8 cellular contexts compared by ENCODE assay signal in the genomic region with DNA sequence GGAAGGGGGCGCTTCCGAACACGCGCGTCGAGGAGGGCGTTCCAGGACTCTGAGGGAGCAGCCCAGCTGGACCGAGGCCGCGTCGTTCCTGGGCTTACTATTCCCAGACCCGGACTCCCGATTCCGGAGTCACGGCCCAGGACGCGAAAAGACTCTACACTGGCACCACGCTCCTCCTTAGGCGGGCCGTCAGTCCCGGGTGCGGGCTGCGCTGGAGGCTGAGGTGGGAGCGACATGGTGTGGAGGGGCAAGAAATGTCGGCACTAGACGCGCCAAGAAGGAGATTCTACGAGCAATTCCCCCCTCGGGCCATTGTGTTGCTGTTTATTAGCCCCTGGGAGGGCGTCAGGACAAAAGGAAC. TPM values are rescaled to one million over a fixed set of nuclear protein-coding genes. Genes with fewer than 3 reads are reported as not detected.
DNase-seq lines count a peak whose midpoint lies in the region; ATAC-seq lines count a peak whose summit lies in the region.

No MANE protein-coding gene starts in this region.

- no peaks in the 10 kb centered on the region for H3K9me3 ChIP-seq in skeletal muscle satellite cell (replicated peaks; ENCODE audit: low read length)

- DNase-seq in activated gamma-delta T cell (lab: John Stamatoyannopoulos, UW) (peak; percentile 29), activated gamma-delta T cell treated with Interleukin-2 at 50 U/mL for 16 hours (no peak), left ventricle myocardium superior (peak; percentile 29), germinal center (ENCODE audit: low spot score) (no peak), dedifferentiated amniotic fluid mesenchymal stem cell (ENCODE audit: extremely low spot score) (no peak)

- no peak overlapping the region for H3K27ac Mint-ChIP-seq in activated T-helper 17 cell treated with anti-CD3 and anti-CD28 coated beads, Interleukin-2, amount 50 U/mL, for 72 hours

- H3K27me3 ChIP-seq in skeletal muscle satellite cell (ENCODE audit: control insufficient read depth, insufficient read depth, low read length) = peaks cover 2% of the 10 kb centered on the region

- H3K9me3 Mint-ChIP-seq in activated T-helper 17 cell treated with anti-CD3 and anti-CD28 coated beads, Interleukin-2, amount 50 U/mL, for 72 hours = no peaks in the 10 kb centered on the region

- H3K27me3 Mint-ChIP-seq in activated T-helper 17 cell treated with anti-CD3 and anti-CD28 coated beads, Interleukin-2, amount 50 U/mL, for 72 hours = peaks cover 3% of the 10 kb centered on the region

- peak overlapping the region; percentile 69 for H3K9ac ChIP-seq in skeletal muscle satellite cell (ENCODE audit: low read depth, low read length)

- peaks cover 4% of the 10 kb centered on the region for H3K4me1 ChIP-seq in skeletal muscle satellite cell (ENCODE audit: control insufficient read depth, insufficient read depth, low read length)

- H3K36me3 ChIP-seq in skeletal muscle satellite cell (ENCODE audit: insufficient read depth, low read length) = no peaks in the 10 kb centered on the region

- intact Hi-C loops in left ventricle myocardium superior (cut with micrococcal nuclease) = no loop called here

- peaks cover 5% of the 10 kb centered on the region for H3K4me1 Mint-ChIP-seq in activated T-helper 17 cell treated with anti-CD3 and anti-CD28 coated beads, Interleukin-2, amount 50 U/mL, for 72 hours

- peak overlapping the region; percentile 78 for H3K4me3 Mint-ChIP-seq in activated T-helper 17 cell treated with anti-CD3 and anti-CD28 coated beads, Interleukin-2, amount 50 U/mL, for 72 hours

- peak overlapping the region; percentile 84 for H3K4me3 ChIP-seq in skeletal muscle satellite cell (ENCODE audit: low read length)

- peak overlapping the region; percentile 100 for H3K4me2 ChIP-seq in skeletal muscle satellite cell (ENCODE audit: low read length)

- ATAC-seq in HG03095 (IDR thresholded peaks at IDR 0.05; ENCODE audit: unreplicated experiment) (peak; percentile 19), left ventricle myocardium superior (peak; percentile 46)
- peak; percentile 23 for ATAC-seq in activated T-helper 17 cell treated with anti-CD3 and anti-CD28 coated beads, Interleukin-2, amount 50 U/mL, for 72 hours (replicated peaks)

- H3K36me3 Mint-ChIP-seq in activated T-helper 17 cell treated with anti-CD3 and anti-CD28 coated beads, Interleukin-2, amount 50 U/mL, for 72 hours (ENCODE audit: low read depth) = no peaks in the 10 kb centered on the region

RNA-seq across cellular contexts. Expression of a gene that starts 0.6 kb away (rescaled TPM):
- under 1 TPM; 0.24 to 0.56 TPM for total RNA-seq in activated T-helper 17 cell treated with anti-CD3 and anti-CD28 coated beads, Interleukin-2, amount 50 U/mL, for 72 hours
- 2.1 TPM for total RNA-seq in left ventricle myocardium superior
- total RNA-seq in skeletal muscle satellite cell (2012; rRNA removed) = 0.51 and 0.66 TPM in 2 replicates

RNA-seq across cellular contexts. Expression of a gene that starts 26.9 kb away (rescaled TPM):
- 10 to 100 TPM; 14.7 to 19.0 TPM for total RNA-seq in activated T-helper 17 cell treated with anti-CD3 and anti-CD28 coated beads, Interleukin-2, amount 50 U/mL, for 72 hours
- total RNA-seq in left ventricle myocardium superior = 4.8 TPM
- total RNA-seq in skeletal muscle satellite cell (2012; rRNA removed) = under 0.01 TPM in 1 of 2 replicates, not detected in the other

Comparison
In these comparisons a context has a peak if more than half of its experiments do, and no peak if none do; other contexts are left out.
1. DNase-seq: peak in activated gamma-delta T cell (single experiment) and left ventricle myocardium superior (single experiment); none in activated gamma-delta T cell treated with Interleukin-2 at 50 U/mL for 16 hours (single experiment), germinal center (single experiment) and dedifferentiated amniotic fluid mesenchymal stem cell (single experiment).
2. Peak in every context shown above with its lines, with median percentiles within 50 percentile points of each other: ATAC-seq.